1 cellular context compared by ENCODE assay signal in genomic region chr11:59822989-59823566, GRCh38.
TF ChIP-seq lines count a peak whose summit lies in the region.

No MANE protein-coding gene starts in this region.

TF ChIP-seq in K562, 482 proteins besides CTCF, POLR2A, EP300 and RAD21 (continued from another document and continues in another):
- TF ChIP-seq CEBPB (tag; IDR thresholded peaks at IDR 0.05) (peak; percentile 99), ZNF586 (CRISPR knock-in tag; conservative IDR thresholded peaks at IDR 0.05) (no peak), ZKSCAN3 (CRISPR knock-in tag; IDR thresholded peaks at IDR 0.05) (no peak), ZBTB11 (CRISPR knock-in tag; IDR thresholded peaks at IDR 0.05) (no peak), NR0B1 (IDR thresholded peaks at IDR 0.05; ENCODE audit: partially characterized antibody) (no peak), RBM34 (IDR thresholded peaks at IDR 0.05; ENCODE audit: borderline replicate concordance, insufficient read depth, low read length) (no peak), ZNF592 (IDR thresholded peaks at IDR 0.05) (peak; percentile 35; the same call in 1 of the 2 replicates), GTF2A2 (tag; IDR thresholded peaks at IDR 0.05) (no peak), RBM17 (IDR thresholded peaks at IDR 0.05; ENCODE audit: borderline replicate concordance, low read depth, low read length) (no peak), MEF2D (tag; conservative IDR thresholded peaks at IDR 0.05; ENCODE audit: low read depth) (no peak), RBBP5 (IDR thresholded peaks at IDR 0.05; ENCODE audit: borderline replicate concordance, insufficient read depth, low read length, poor library complexity, severe bottlenecking) (no peak), GABPB2 (CRISPR knock-in tag; conservative IDR thresholded peaks at IDR 0.05) (no peak), ZKSCAN1 (IDR thresholded peaks at IDR 0.05; ENCODE audit: low read depth, low read length) (no peak), IRF9 (tag; IDR thresholded peaks at IDR 0.05) (peak; percentile 72; the same call in 1 of the 2 replicates), ZNF717 (CRISPR knock-in tag; IDR thresholded peaks at IDR 0.05) (no peak), ARID3B (CRISPR knock-in tag; IDR thresholded peaks at IDR 0.05; ENCODE audit: borderline replicate concordance) (no peak), ZNF507 (tag; conservative IDR thresholded peaks at IDR 0.05) (no peak), HEY1 (CRISPR knock-in tag; IDR thresholded peaks at IDR 0.05; ENCODE audit: borderline replicate concordance) (no peak), U2AF1 (optimal IDR thresholded peaks at IDR 0.05; ENCODE audit: low read depth, low read length) (no peak), MYC (IDR thresholded peaks at IDR 0.05; ENCODE audit: low read depth, low read length) (peak; percentile 65), MYC (CRISPR knock-in tag; IDR thresholded peaks at IDR 0.05; ENCODE audit: borderline replicate concordance, low read depth) (no peak), SMAD1 (IDR thresholded peaks at IDR 0.05; ENCODE audit: low read depth, low read length, partially characterized antibody) (peak; percentile 36), NBN (IDR thresholded peaks at IDR 0.05; ENCODE audit: low read depth) (no peak), TAL1 (IDR thresholded peaks at IDR 0.05) (no peak), BHLHE40 (IDR thresholded peaks at IDR 0.05; ENCODE audit: low read length) (no peak), RERE (CRISPR knock-in tag; IDR thresholded peaks at IDR 0.05; ENCODE audit: borderline replicate concordance) (no peak), JUND (IDR thresholded peaks at IDR 0.05; ENCODE audit: borderline replicate concordance, low read depth, low read length) (peak; percentile 54; the same call in 1 of the 2 replicates), JUND (tag; IDR thresholded peaks at IDR 0.05; ENCODE audit: borderline replicate concordance, low read depth, low read length) (peak; percentile 52; the same call in 1 of the 3 replicates), CHAMP1 (IDR thresholded peaks at IDR 0.05) (peak; percentile 83; the same call in 1 of the 2 replicates), PTTG1 (tag; IDR thresholded peaks at IDR 0.05; ENCODE audit: low read depth) (no peak), THAP12 (CRISPR knock-in tag; IDR thresholded peaks at IDR 0.05) (no peak), NR2C2 (CRISPR knock-in tag; IDR thresholded peaks at IDR 0.05) (no peak), NR2C2 (tag; IDR thresholded peaks at IDR 0.05) (no peak), NFRKB (IDR thresholded peaks at IDR 0.05; ENCODE audit: low read depth) (no peak)
